In the genomic region with DNA sequence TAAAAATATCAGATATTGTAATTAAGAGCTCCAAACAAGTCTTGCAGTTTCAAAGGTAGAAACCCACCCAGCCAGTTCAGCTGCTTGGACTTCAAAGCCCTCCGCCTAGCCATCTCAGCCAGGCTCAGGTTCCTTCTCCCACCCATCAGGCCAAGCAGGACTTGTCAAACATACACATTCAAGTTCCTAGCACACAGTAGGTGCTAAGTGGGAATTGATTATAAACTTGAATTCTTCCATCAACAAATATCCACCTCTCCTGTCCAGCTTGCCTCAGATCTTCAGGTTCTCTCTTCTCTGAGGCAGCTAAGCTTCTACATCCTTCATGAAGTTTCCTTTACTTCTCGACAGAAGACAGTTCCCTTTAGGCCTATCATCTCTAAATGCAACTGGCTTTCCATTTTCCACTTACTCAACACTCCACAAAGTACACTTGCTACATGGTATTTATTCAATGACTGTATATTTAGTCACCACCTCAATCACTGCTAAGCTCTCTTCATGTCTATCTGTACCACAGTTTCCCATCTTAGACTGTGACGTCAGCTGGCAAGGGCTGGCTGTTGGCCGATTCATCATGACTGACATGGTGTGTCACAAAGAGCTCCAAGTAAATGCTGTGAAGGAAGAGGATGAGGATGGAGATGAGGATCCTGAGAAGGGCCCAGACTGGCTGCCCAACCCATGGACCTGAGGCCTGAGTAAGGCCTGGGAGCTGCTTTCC, we compare ENCODE assay signal across 1 cellular context.
TF ChIP-seq lines count a peak whose summit lies in the region.

No MANE protein-coding gene starts in this region.

TF ChIP-seq in endothelial cell of umbilical vein, 7 proteins besides CTCF, POLR2A, EP300 and RAD21:
- TF ChIP-seq GATA2 (IDR thresholded peaks at IDR 0.05; ENCODE audit: insufficient read depth, insufficient read length, low read depth, low read length), result no peak
- peak; percentile 67 for TF ChIP-seq FOS (IDR thresholded peaks at IDR 0.05; ENCODE audit: borderline replicate concordance, insufficient read depth, low read length)
TF ChIP-seq in endothelial cell of umbilical vein: peak in this region for 1.
